Comparison of ENCODE assay signal across 12 cellular contexts in genomic region chr20:48724891-48725588, GRCh38.
A peak's percentile ranks its signal among the peaks of the same experiment; 100 is the strongest.
DNase-seq lines count a peak whose midpoint lies in the region; ATAC-seq and TF ChIP-seq lines count a peak whose summit lies in the region.
"Had no signal": no experiment of that assay in that cellular context is flagged by ENCODE, and none has a peak within 500 bp of the region (broad histone marks: within the 10 kb centered on the region; RNA-seq: fewer than 3 reads in every experiment).

No MANE protein-coding gene starts in this region.

- DNase-seq in CD8-positive, alpha-beta T cell, result no peak
- DNase-seq in NCI-H146 (lab: John Stamatoyannopoulos, UW), result peak; percentile 55
- DNase-seq in chondrocyte (ENCODE audit: low spot score), result peak; percentile 35
- DNase-seq in spleen, result peak; percentile 55
- no peak for DNase-seq in NCI-H345 treated with DMSO at 0.1 percent for 48 hours (lab: John Stamatoyannopoulos, UW; ENCODE audit: unreplicated experiment)
- DNase-seq in SKM-1 treated with dmso at 0.1 percent for 144 hours (lab: John Stamatoyannopoulos, UW; ENCODE audit: unreplicated experiment), result no peak
- DNase-seq: activated T-cell treated with anti-CD3 and anti-CD28 coated beads for 4 hours; stimulated activated CD4-positive, alpha-beta T cell treated with anti-CD3 and anti-CD28 coated beads, Interleukin-15, amount 100 ng/mL, for 24 hours had no signal

- peaks cover 52% of the 10 kb centered on the region for H3K4me1 ChIP-seq in CD8-positive, alpha-beta T cell (ENCODE audit: insufficient read depth, low read length)
- peaks cover 34 to 97% (median 63%) of the 10 kb centered on the region in 6 donors for H3K4me1 ChIP-seq in spleen
- H3K4me1 ChIP-seq: prostate gland had no signal

- TF ChIP-seq POLR2A in spleen (IDR thresholded peaks at IDR 0.05), result no peak

- CTCF ChIA-PET in CD8-positive, alpha-beta T cell (lab: Charles Lee), result interaction anchor here (1.0 to 2.8 kb wide), 3 partner anchors 13 to 180 kb away, joined by 3 to 14 read pairs (median 4); no protein-coding TSS in a partner anchor

- peaks cover 14% of the 10 kb centered on the region for H3K36me3 ChIP-seq in CD8-positive, alpha-beta T cell (ENCODE audit: insufficient read depth, low read length)
- peaks cover 0 to 87% (median 26%) of the 10 kb centered on the region in 6 donors for H3K36me3 ChIP-seq in spleen
- H3K36me3 ChIP-seq: prostate gland had no signal

- peaks cover 79% of the 10 kb centered on the region for H3K36me3 Mint-ChIP-seq in CD8-positive, alpha-beta T cell
- peaks cover 2% of the 10 kb centered on the region for H3K36me3 Mint-ChIP-seq in chondrocyte (ENCODE audit: low read depth)

- no peak for TF ChIP-seq CTCF in CD8-positive, alpha-beta T cell (IDR thresholded peaks at IDR 0.05)
- TF ChIP-seq CTCF in chondrocyte (IDR thresholded peaks at IDR 0.05) (no peak), spleen (IDR thresholded peaks at IDR 0.05 in 8 of 11, conservative IDR thresholded peaks at IDR 0.05 in 3 of 11) (no peak)

- no peak overlapping the region for H3K4me3 ChIP-seq in CD8-positive, alpha-beta T cell (ENCODE audit: low read depth, low read length)
- H3K4me3 ChIP-seq in spleen, result no peak overlapping the region
- H3K4me3 ChIP-seq: prostate gland had no signal

- peaks cover 68% of the 10 kb centered on the region for H3K4me1 Mint-ChIP-seq in CD8-positive, alpha-beta T cell (ENCODE audit: low read depth)
- peaks cover 47% of the 10 kb centered on the region for H3K4me1 Mint-ChIP-seq in chondrocyte (ENCODE audit: low read depth)

- POLR2A ChIA-PET in CD8-positive, alpha-beta T cell (lab: Charles Lee), result interaction anchor here (1.0 to 1.5 kb wide), 2 partner anchors 9 to 14 kb away, joined by 3 to 4 read pairs; no protein-coding TSS in a partner anchor

- no peaks in the 10 kb centered on the region for H3K27me3 Mint-ChIP-seq in CD8-positive, alpha-beta T cell (ENCODE audit: low read depth)
- H3K27me3 Mint-ChIP-seq in chondrocyte (ENCODE audit: low read depth), result no peaks in the 10 kb centered on the region

- no peak overlapping the region for H3K4me3 Mint-ChIP-seq in CD8-positive, alpha-beta T cell
- H3K4me3 Mint-ChIP-seq in chondrocyte (ENCODE audit: unreplicated experiment), result no peak overlapping the region
- H3K4me3 Mint-ChIP-seq: WTC11 had no signal

- WGBS in spleen, 5 donors, result 86 to 93% (median 92%) methylated on average over 10 to 11 of the region's 11 CpGs

- no peaks in the 10 kb centered on the region for H3K9me3 Mint-ChIP-seq in CD8-positive, alpha-beta T cell
- H3K9me3 Mint-ChIP-seq in chondrocyte (ENCODE audit: low read depth), result no peaks in the 10 kb centered on the region

- no peaks in the 10 kb centered on the region for H3K9me3 ChIP-seq in CD8-positive, alpha-beta T cell (ENCODE audit: low read length)
- H3K9me3 ChIP-seq in spleen, result no peaks in the 10 kb centered on the region
- H3K9me3 ChIP-seq: prostate gland had no signal

- peak overlapping the region; percentile 60 for H3K27ac Mint-ChIP-seq in CD8-positive, alpha-beta T cell
- H3K27ac Mint-ChIP-seq in chondrocyte (ENCODE audit: unreplicated experiment), result no peak overlapping the region
- H3K27ac Mint-ChIP-seq: WTC11 had no signal

- no peak overlapping the region for H3K27ac ChIP-seq in CD8-positive, alpha-beta T cell (ENCODE audit: low read depth, low read length)
- peak overlapping the region in 4 of 8 donors; percentile 81 to 85 (median 83) for H3K27ac ChIP-seq in spleen
- H3K27ac ChIP-seq: prostate gland had no signal

- H3K27me3 ChIP-seq in CD8-positive, alpha-beta T cell (ENCODE audit: insufficient read depth, low read length), result no peaks in the 10 kb centered on the region
- no peaks in the 10 kb centered on the region for H3K27me3 ChIP-seq in spleen (replicated peaks in 1 of 7)

- no peak for ATAC-seq in CD8-positive, alpha-beta T cell
- no peak for ATAC-seq in GM21390 (IDR thresholded peaks at IDR 0.05; ENCODE audit: unreplicated experiment)
- ATAC-seq: left lobe of liver had no signal

- intact Hi-C loops in CD8-positive, alpha-beta T cell (cut with DNase I, micrococcal nuclease), result no loop called here
- intact Hi-C loops in spleen (cut with DNase I; ENCODE audit: low total_unique reads), result no loop called here

Comparison
In these comparisons a context has a peak if more than half of its experiments do, and no peak if none do; other contexts are left out.
1. DNase-seq: peak in NCI-H146 (single experiment), chondrocyte (single experiment) and spleen (single experiment); none in CD8-positive, alpha-beta T cell (0 of 7), NCI-H345 treated with DMSO at 0.1 percent for 48 hours (single experiment) and SKM-1 treated with dmso at 0.1 percent for 144 hours (single experiment).